Comparison of ENCODE assay signal across 12 cellular contexts in the genomic region with DNA sequence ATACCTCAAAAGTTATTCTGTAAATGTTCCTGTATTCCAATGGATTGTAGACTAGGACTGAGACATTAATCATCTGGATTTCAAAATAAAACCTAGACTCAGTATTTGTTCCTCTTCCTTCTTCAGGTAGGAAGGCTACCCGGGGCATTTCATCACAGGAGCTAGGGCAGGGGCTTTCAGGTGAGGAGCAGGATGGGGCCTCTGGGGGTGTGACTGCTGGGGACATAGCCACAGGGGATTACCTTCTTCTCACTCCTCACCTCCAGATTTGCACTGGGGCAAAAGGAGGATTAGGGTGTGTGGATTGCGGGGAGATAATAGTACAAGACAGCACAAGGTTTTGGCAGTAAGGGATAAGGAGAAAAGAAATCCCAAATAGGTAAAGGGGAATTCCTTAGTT. TPM values are rescaled to one million over a fixed set of nuclear protein-coding genes. Genes with fewer than 3 reads are reported as not detected.
DNase-seq lines count a peak whose midpoint lies in the region; ATAC-seq lines count a peak whose summit lies in the region.
"Had no signal": no experiment of that assay in that cellular context is flagged by ENCODE, and none has a peak within 500 bp of the region (broad histone marks: within the 10 kb centered on the region; RNA-seq: fewer than 3 reads in every experiment).

No MANE protein-coding gene starts in this region.

- H3K36me3 Mint-ChIP-seq in CD8-positive, alpha-beta memory T cell: peaks cover 5 to 80% (median 33%) of the 10 kb centered on the region in 3 donors
- H3K36me3 Mint-ChIP-seq in T-helper 17 cell (ENCODE audit: low read depth) (peaks cover 9% of the 10 kb centered on the region), memory B cell (peaks cover 42% of the 10 kb centered on the region)

- H3K9me3 ChIP-seq in CD8-positive, alpha-beta memory T cell (ENCODE audit: low read length): no peaks in the 10 kb centered on the region
- H3K9me3 ChIP-seq in T-helper 17 cell (ENCODE audit: control insufficient read depth, low read length, poor library complexity, severe bottlenecking): no peaks in the 10 kb centered on the region
- H3K9me3 ChIP-seq: BLaER1 treated with 17β-estradiol and CSF1 and Interleukin-3, amounts not matched to agents 10 nM and 100 nM; HAP-1 had no signal

- H3K9me3 Mint-ChIP-seq in CD8-positive, alpha-beta memory T cell: no peaks in the 10 kb centered on the region
- H3K9me3 Mint-ChIP-seq in memory B cell: no peaks in the 10 kb centered on the region

- CTCF ChIA-PET in CD8-positive, alpha-beta memory T cell (lab: Charles Lee): no interaction called here

- no peaks in the 10 kb centered on the region for H3K27me3 ChIP-seq in CD8-positive, alpha-beta memory T cell (ENCODE audit: insufficient read depth, low read length, poor library complexity, severe bottlenecking)
- H3K27me3 ChIP-seq: BLaER1 treated with 17β-estradiol and CSF1 and Interleukin-3, amounts not matched to agents 10 nM and 100 nM had no signal

- peaks cover 0 to 2% (median 0%) of the 10 kb centered on the region in 3 donors for H3K4me1 Mint-ChIP-seq in CD8-positive, alpha-beta memory T cell
- H3K4me1 Mint-ChIP-seq in T-helper 17 cell: peaks cover 12% of the 10 kb centered on the region
- H3K4me1 Mint-ChIP-seq in memory B cell: peaks cover 2% of the 10 kb centered on the region

- H3K4me3 Mint-ChIP-seq in CD8-positive, alpha-beta memory T cell: no peak overlapping the region
- H3K4me3 Mint-ChIP-seq in T-helper 17 cell: peak overlapping the region; percentile 52
- no peak overlapping the region for H3K4me3 Mint-ChIP-seq in memory B cell

- H3K27me3 Mint-ChIP-seq in CD8-positive, alpha-beta memory T cell: no peaks in the 10 kb centered on the region
- H3K27me3 Mint-ChIP-seq in T-helper 17 cell (no peaks in the 10 kb centered on the region), memory B cell (no peaks in the 10 kb centered on the region)

- peak overlapping the region in 5 of 8 donors; percentile 35 to 78 (median 47) for H3K27ac Mint-ChIP-seq in CD8-positive, alpha-beta memory T cell
- H3K27ac Mint-ChIP-seq in T-helper 17 cell: peak overlapping the region; percentile 24
- peak overlapping the region; percentile 52 for H3K27ac Mint-ChIP-seq in memory B cell

- POLR2A ChIA-PET in CD8-positive, alpha-beta memory T cell (lab: Charles Lee): no interaction called here

- H3K36me3 ChIP-seq in CD8-positive, alpha-beta memory T cell (ENCODE audit: insufficient read depth, low read length): peaks cover 11% of the 10 kb centered on the region

- DNase-seq in CD8-positive, alpha-beta memory T cell: no peak
- no peak for DNase-seq in T-helper 17 cell
- no peak for DNase-seq in memory B cell (ENCODE audit: low spot score in 2 of 2)
- DNase-seq in iPS-NIHi11 (ENCODE audit: low spot score): no peak
- DNase-seq in NCI-H1092 treated with DMSO at 0.1 percent for 48 hours (lab: John Stamatoyannopoulos, UW): no peak
- DNase-seq: NCI-H1417 treated with DMSO at 0.1 percent for 48 hours, NCI-H2029, SHP77 treated with DMSO at 0.1 percent for 48 hours had no signal

- H3K4me3 ChIP-seq in CD8-positive, alpha-beta memory T cell (ENCODE audit: low read length): no peak overlapping the region
- H3K4me3 ChIP-seq: BLaER1 treated with 17β-estradiol and CSF1 and Interleukin-3, amounts not matched to agents 10 nM and 100 nM; HAP-1 had no signal

- H3K4me1 ChIP-seq in CD8-positive, alpha-beta memory T cell (ENCODE audit: insufficient read depth, low read length): no peaks in the 10 kb centered on the region
- H3K4me1 ChIP-seq: BLaER1 treated with 17β-estradiol and CSF1 and Interleukin-3, amounts not matched to agents 10 nM and 100 nM had no signal

- ATAC-seq in T-helper 17 cell (no peak), memory B cell (ENCODE audit: low read depth) (no peak), HG03175 (IDR thresholded peaks at IDR 0.05; ENCODE audit: unreplicated experiment) (no peak)

- H3K27ac ChIP-seq in CD8-positive, alpha-beta memory T cell (ENCODE audit: low read depth, low read length): no peak overlapping the region
- H3K27ac ChIP-seq in temporal lobe (ENCODE audit: low read depth, low read length): peak overlapping the region; percentile 11
- H3K27ac ChIP-seq: BLaER1 treated with 17β-estradiol and CSF1 and Interleukin-3, amounts not matched to agents 10 nM and 100 nM had no signal

RNA-seq across cellular contexts. Expression of a gene that starts 37.9 kb away (rescaled TPM):
- total RNA-seq in CD8-positive, alpha-beta memory T cell: 10 to 100 TPM; 68.0 to 68.3 TPM
- 143 TPM for polyA plus RNA-seq in CD8-positive, alpha-beta memory T cell
- 10 to 100 TPM; 39.9 to 43.0 TPM for total RNA-seq in T-helper 17 cell
- 43.8 TPM for total RNA-seq in temporal lobe
